Comparison of ENCODE assay signal across 8 cellular contexts in genomic region chr14:91892918-91893527, GRCh38. TPM values are rescaled to one million over a fixed set of nuclear protein-coding genes. Genes with fewer than 3 reads are reported as not detected.
DNase-seq lines count a peak whose midpoint lies in the region; ATAC-seq and TF ChIP-seq lines count a peak whose summit lies in the region.

No MANE protein-coding gene starts in this region.

- peak; percentile 67 for TF ChIP-seq CTCF in PC-3 (conservative IDR thresholded peaks at IDR 0.05; ENCODE audit: low read depth, low read length)
- TF ChIP-seq CTCF in endothelial cell (IDR thresholded peaks at IDR 0.05; ENCODE audit: unreplicated experiment) = peak; percentile 76
- TF ChIP-seq CTCF in spleen (IDR thresholded peaks at IDR 0.05 in 8 of 11, conservative IDR thresholded peaks at IDR 0.05 in 3 of 11) = peak in 6 of 11 experiments; percentile 17 to 48 (median 29)

- H2BK5ac ChIP-seq in mesenchymal stem cell (ENCODE audit: low read depth, low read length, poor library complexity, severe bottlenecking) = no peak overlapping the region

- H3K27me3 Mint-ChIP-seq in endothelial cell (ENCODE audit: unreplicated experiment) = peaks cover 7% of the 10 kb centered on the region

- no peak overlapping the region for H3K4me2 ChIP-seq in PC-3 (ENCODE audit: low read length)
- H3K4me2 ChIP-seq in mesenchymal stem cell (ENCODE audit: low read length, poor library complexity, severe bottlenecking) = no peak overlapping the region

- no peaks in the 10 kb centered on the region for H3K9me3 Mint-ChIP-seq in endothelial cell (ENCODE audit: unreplicated experiment)

- H3K9me3 ChIP-seq in PC-3 (ENCODE audit: low read length) (no peaks in the 10 kb centered on the region), spleen (no peaks in the 10 kb centered on the region), mesenchymal stem cell (ENCODE audit: control insufficient read depth, low read length) (no peaks in the 10 kb centered on the region)

- no peak overlapping the region for H3K4ac ChIP-seq in mesenchymal stem cell (ENCODE audit: low read depth in 1 of 2, low read length in 2 of 2)

- peak; percentile 32 for DNase-seq in stimulated activated CD4-positive, alpha-beta T cell treated with anti-CD3 and anti-CD28 coated beads, Interleukin-4, amount 100 ng/mL, for 24 hours
- no peak for DNase-seq in stimulated activated CD4-positive, alpha-beta T cell treated with anti-CD3 and anti-CD28 coated beads, Interleukin-2, amount 100 ng/mL, for 24 hours
- DNase-seq in PC-3 (peak; percentile 46), endothelial cell (ENCODE audit: low spot score) (peak; percentile 58), spleen (no peak), DMS114 treated with DMSO at 0.1 percent for 48 hours (lab: John Stamatoyannopoulos, UW; ENCODE audit: unreplicated experiment) (no peak), mesenchymal stem cell (no peak)

- POLR2A ChIA-PET in PC-3 (lab: Charles Lee; ENCODE audit: unreplicated experiment) = no interaction called here

- H3K4me1 Mint-ChIP-seq in endothelial cell (ENCODE audit: unreplicated experiment) = peaks cover 6% of the 10 kb centered on the region

- H2BK15ac ChIP-seq in mesenchymal stem cell (ENCODE audit: low read depth, poor library complexity, severe bottlenecking) = no peak overlapping the region

- H3K27ac Mint-ChIP-seq in endothelial cell (ENCODE audit: unreplicated experiment) = no peak overlapping the region

- H2BK120ac ChIP-seq in mesenchymal stem cell (ENCODE audit: low read depth, low read length) = no peak overlapping the region

- no peaks in the 10 kb centered on the region for H3K79me1 ChIP-seq in mesenchymal stem cell (replicated peaks; ENCODE audit: low read length, poor library complexity, severe bottlenecking)

- H3K4me3 Mint-ChIP-seq in endothelial cell (ENCODE audit: unreplicated experiment) = no peak overlapping the region

- no peak overlapping the region for H2AFZ ChIP-seq in PC-3 (ENCODE audit: low read length)
- H2AFZ ChIP-seq in mesenchymal stem cell (ENCODE audit: low read depth, low read length) = no peak overlapping the region

- H3K27me3 ChIP-seq in PC-3 (ENCODE audit: low read length) (no peaks in the 10 kb centered on the region; the same call in none of the 2 replicates), spleen (replicated peaks in 1 of 7) (no peaks in the 10 kb centered on the region), mesenchymal stem cell (ENCODE audit: control insufficient read depth in 1 of 2, insufficient read depth in 1 of 2, low read length in 2 of 2) (peaks cover 0 to 11% of the 10 kb centered on the region in 2 experiments)

- no peak for TF ChIP-seq POLR2A in spleen (IDR thresholded peaks at IDR 0.05)

- intact Hi-C loops in PC-3 (cut with micrococcal nuclease) = no loop called here
- intact Hi-C loops in spleen (cut with DNase I; ENCODE audit: low total_unique reads) = no loop called here

- no peak overlapping the region for H3K14ac ChIP-seq in mesenchymal stem cell (ENCODE audit: low read length in 2 of 2)

- no peak overlapping the region for H3K18ac ChIP-seq in mesenchymal stem cell (ENCODE audit: low read depth in 1 of 2, low read length in 2 of 2)

- H3K4me1 ChIP-seq in PC-3 (ENCODE audit: insufficient read depth, low read length) (no peaks in the 10 kb centered on the region), spleen (peaks cover 10 to 56% (median 27%) of the 10 kb centered on the region in 6 donors), mesenchymal stem cell (ENCODE audit: control insufficient read depth, insufficient read depth, low read depth, low read length) (peaks cover 2% of the 10 kb centered on the region)

- ATAC-seq in PC-3 (no peak), GM18870 (IDR thresholded peaks at IDR 0.05; ENCODE audit: unreplicated experiment) (no peak)

- WGBS in spleen, 5 donors = 56 to 75% (median 65%) methylated on average over 10 of the region's 10 CpGs
- 59% methylated on average over 7 of the region's 10 CpGs for WGBS in mesenchymal stem cell

- H4K91ac ChIP-seq in mesenchymal stem cell (ENCODE audit: low read length) = no peak overlapping the region

- no peak overlapping the region for H3K27ac ChIP-seq in PC-3 (ENCODE audit: low read length)
- H3K27ac ChIP-seq in spleen = peak overlapping the region in 4 of 8 donors; percentile 65 to 73 (median 73)
- H3K27ac ChIP-seq in mesenchymal stem cell (ENCODE audit: low read length, poor library complexity, severe bottlenecking) = no peak overlapping the region

- H3K79me2 ChIP-seq in PC-3 (ENCODE audit: low read length) = no peaks in the 10 kb centered on the region

- BruUV-seq in PC-3 (replicated peaks; lab: Mats Ljungman, UMichigan) = no TSS peak

- H3K23ac ChIP-seq in mesenchymal stem cell (ENCODE audit: low read length in 2 of 2) = no peak overlapping the region

- H3K9ac ChIP-seq in PC-3 (ENCODE audit: low read length) = no peak overlapping the region
- H3K9ac ChIP-seq in mesenchymal stem cell (ENCODE audit: low read length) = no peak overlapping the region

- H3K36me3 ChIP-seq in PC-3 (ENCODE audit: low read depth, low read length) (no peaks in the 10 kb centered on the region; the same call in 1 of the 2 replicates), spleen (peaks cover 0 to 26% (median 0%) of the 10 kb centered on the region in 6 donors), mesenchymal stem cell (ENCODE audit: control insufficient read depth in 1 of 2, insufficient read depth in 2 of 2, low read depth in 1 of 2, low read length in 2 of 2) (peaks cover 0 to 11% of the 10 kb centered on the region in 2 experiments)

- H2BK12ac ChIP-seq in mesenchymal stem cell (ENCODE audit: low read length in 2 of 2) = no peak overlapping the region

- CTCF ChIA-PET in PC-3 (lab: Charles Lee) = no interaction called here

- no peak overlapping the region for H2AK5ac ChIP-seq in mesenchymal stem cell (ENCODE audit: low read length, severe bottlenecking)

- H3F3A ChIP-seq in PC-3 (ENCODE audit: low read length, unreplicated experiment) = no peaks in the 10 kb centered on the region

- H3K9me2 ChIP-seq in PC-3 (replicated peaks; ENCODE audit: low read length) = no peaks in the 10 kb centered on the region

- H3K4me3 ChIP-seq in PC-3 (ENCODE audit: low read length) (no peak overlapping the region), spleen (no peak overlapping the region), mesenchymal stem cell (ENCODE audit: insufficient read depth in 1 of 2, low read depth in 1 of 2, low read length in 2 of 2) (no peak overlapping the region)

- no peaks in the 10 kb centered on the region for H4K20me1 ChIP-seq in PC-3 (ENCODE audit: low read length)

- H3K36me3 Mint-ChIP-seq in endothelial cell (ENCODE audit: low read depth, unreplicated experiment) = no peaks in the 10 kb centered on the region

- no peak overlapping the region for H4K8ac ChIP-seq in mesenchymal stem cell (ENCODE audit: low read length)

RNA-seq across cellular contexts. Expression of gene TC2N, which starts 25.7 kb away (rescaled TPM):
- total RNA-seq in PC-3 (2014; rRNA removed) = 3.7 and 6.2 TPM in 2 replicates
- total RNA-seq in endothelial cell (ENCODE audit: unreplicated experiment) = 1.4 TPM
- 10 to 100 TPM; 33.6 to 50.7 (median 41.6) TPM for total RNA-seq in spleen
- polyA plus RNA-seq in spleen = 1 to 10 TPM; 5.3 to 7.0 (median 5.6) TPM
- polyA plus RNA-seq in mesenchymal stem cell (2013, experiment 1 of 2) = 0.07 TPM
- polyA plus RNA-seq in mesenchymal stem cell (2013, experiment 2 of 2) = 0.05 TPM

RNA-seq across cellular contexts. Expression of gene FBLN5, which starts 54.5 kb away (rescaled TPM):
- total RNA-seq in PC-3 (2014; rRNA removed) (0.17 and 0.58 TPM in 2 replicates), endothelial cell (ENCODE audit: unreplicated experiment) (0.26 TPM), spleen (100 to 1,000 TPM in 5 of 7 donors, 10 to 100 TPM in 2; 98.7 to 396 (median 225) TPM)
- 10 to 100 TPM; 26.4 to 61.9 (median 48.2) TPM for polyA plus RNA-seq in spleen
- polyA plus RNA-seq in mesenchymal stem cell (2013, experiment 1 of 2) = 132 TPM
- polyA plus RNA-seq in mesenchymal stem cell (2013, experiment 2 of 2) = 132 TPM

Comparison
In these comparisons a context has a peak if more than half of its experiments do, and no peak if none do; other contexts are left out.
1. DNase-seq: peak in stimulated activated CD4-positive, alpha-beta T cell treated with anti-CD3 and anti-CD28 coated beads, Interleukin-4, amount 100 ng/mL, for 24 hours (single experiment), PC-3 (single experiment) and endothelial cell (single experiment); none in stimulated activated CD4-positive, alpha-beta T cell treated with anti-CD3 and anti-CD28 coated beads, Interleukin-2, amount 100 ng/mL, for 24 hours (0 of 2), spleen (single experiment), DMS114 treated with DMSO at 0.1 percent for 48 hours (single experiment) and mesenchymal stem cell (single experiment).
2. RNA of gene FBLN5, which starts 54.5 kb away (total RNA-seq): 98.7 to 396 TPM in spleen; 0.17 to 0.58 TPM in PC-3 and 0.26 TPM in endothelial cell (single experiment); every median in the first group is over 10 times any median in the second.
3. Peak in every context shown above with its lines, with median percentiles within 50 percentile points of each other: CTCF ChIP-seq.